9 cellular contexts compared by ENCODE assay signal in the genomic region with DNA sequence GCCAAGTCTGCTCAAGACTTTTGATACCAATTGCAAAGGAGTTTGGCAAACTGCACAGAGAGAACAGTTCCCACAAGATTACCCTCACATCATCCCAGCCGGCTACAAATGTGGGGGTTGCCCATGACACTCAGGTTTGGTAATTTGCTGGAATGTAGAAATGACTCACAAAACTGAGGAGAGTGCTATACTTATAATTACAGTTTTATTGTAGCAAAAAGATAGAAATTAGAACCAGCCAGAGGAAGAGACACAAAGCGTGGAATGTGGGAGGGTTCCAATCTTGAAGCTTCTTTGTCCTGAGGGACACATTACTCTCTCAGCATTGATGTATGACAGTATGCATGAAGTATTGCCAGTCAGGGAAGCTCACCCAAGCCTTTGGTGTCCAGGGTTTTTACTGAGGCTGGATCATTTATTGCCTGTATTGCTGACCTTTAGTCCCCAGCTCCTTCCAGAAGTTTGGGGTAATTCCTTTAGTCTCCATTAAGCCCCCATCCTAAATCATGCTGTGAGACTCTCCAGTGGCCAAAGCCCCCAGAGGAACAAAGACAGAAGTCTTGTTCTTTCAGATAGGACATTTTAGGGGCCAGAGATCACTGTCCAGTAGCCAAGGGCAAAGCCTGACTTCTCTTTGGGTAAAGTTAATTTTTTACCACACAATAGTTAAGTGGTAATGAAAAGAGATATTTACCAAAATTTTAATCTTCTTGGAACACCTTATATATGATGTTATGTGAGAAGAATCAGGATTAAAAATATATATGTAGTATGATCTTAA. TPM values are rescaled to one million over a fixed set of nuclear protein-coding genes. Genes with fewer than 3 reads are reported as not detected.
DNase-seq lines count a peak whose midpoint lies in the region; ATAC-seq and TF ChIP-seq lines count a peak whose summit lies in the region.
"Had no signal": no experiment of that assay in that cellular context is flagged by ENCODE, and none has a peak within 500 bp of the region (broad histone marks: within the 10 kb centered on the region; RNA-seq: fewer than 3 reads in every experiment).

No MANE protein-coding gene starts in this region.

- no peak for DNase-seq in stimulated activated naive CD8-positive, alpha-beta T cell treated with anti-CD3 and anti-CD28 coated beads, Interleukin-15, Interleukin-2, amounts not matched to agents 100 U/mL and 50 U/mL, for 24 hours
- DNase-seq in stimulated activated naive CD8-positive, alpha-beta T cell treated with anti-CD3 and anti-CD28 coated beads, Interleukin-15, amount 100 ng/mL, for 72 hours: no peak
- DNase-seq in amniotic epithelial cell (ENCODE audit: low read depth): peak; percentile 91
- DNase-seq in kidney epithelial cell (ENCODE audit: low read depth): peak; percentile 65
- DNase-seq in NCI-H2081 treated with DMSO at 0.1 percent for 48 hours (lab: John Stamatoyannopoulos, UW): no peak
- DNase-seq in DMS79 (lab: John Stamatoyannopoulos, UW): no peak
- no peak for DNase-seq in NCI-H2081 (lab: John Stamatoyannopoulos, UW)
- DNase-seq: NCI-H1105 had no signal

- no peak overlapping the region for H3K4me3 ChIP-seq in kidney epithelial cell (ENCODE audit: low read depth, low read length)

- H3K27me3 Mint-ChIP-seq in stimulated activated naive CD8-positive, alpha-beta T cell treated with anti-CD3 and anti-CD28 coated beads, Interleukin-15, amount 100 ng/mL, for 72 hours: no peaks in the 10 kb centered on the region

- H3K9me3 Mint-ChIP-seq in stimulated activated naive CD8-positive, alpha-beta T cell treated with anti-CD3 and anti-CD28 coated beads, Interleukin-15, amount 100 ng/mL, for 72 hours: no peaks in the 10 kb centered on the region

- H3K4me1 Mint-ChIP-seq in stimulated activated naive CD8-positive, alpha-beta T cell treated with anti-CD3 and anti-CD28 coated beads, Interleukin-15, amount 100 ng/mL, for 72 hours: peaks cover 25% of the 10 kb centered on the region

- no peak overlapping the region for H3K4me3 Mint-ChIP-seq in stimulated activated naive CD8-positive, alpha-beta T cell treated with anti-CD3 and anti-CD28 coated beads, Interleukin-15, amount 100 ng/mL, for 72 hours

- H3K27me3 ChIP-seq in kidney epithelial cell (ENCODE audit: control insufficient read depth, insufficient read depth, low read length): no peaks in the 10 kb centered on the region

- H3K36me3 ChIP-seq in kidney epithelial cell (ENCODE audit: control insufficient read depth, insufficient read depth, low read length): no peaks in the 10 kb centered on the region

- no peak overlapping the region for H3K27ac Mint-ChIP-seq in stimulated activated naive CD8-positive, alpha-beta T cell treated with anti-CD3 and anti-CD28 coated beads, Interleukin-15, amount 100 ng/mL, for 72 hours

- ATAC-seq in stimulated activated naive CD8-positive, alpha-beta T cell treated with anti-CD3 and anti-CD28 coated beads, Interleukin-15, Interleukin-2, amounts not matched to agents 100 U/mL and 50 U/mL, for 24 hours: peak; percentile 40
- ATAC-seq in stimulated activated naive CD8-positive, alpha-beta T cell treated with anti-CD3 and anti-CD28 coated beads, Interleukin-15, amount 100 ng/mL, for 72 hours: no peak
- no peak for ATAC-seq in GM19035 (IDR thresholded peaks at IDR 0.05; ENCODE audit: unreplicated experiment)

- TF ChIP-seq CTCF in kidney epithelial cell (IDR thresholded peaks at IDR 0.05; ENCODE audit: insufficient read depth, low read length, poor library complexity, severe bottlenecking): no peak

RNA-seq across cellular contexts. Expression of a gene that starts 9.9 kb away (rescaled TPM):
- total RNA-seq in kidney epithelial cell: 20.9 and 21.0 TPM in 2 replicates

RNA-seq across cellular contexts. Expression of a gene that starts 57.6 kb away (rescaled TPM):
- 127 and 129 TPM in 2 replicates for total RNA-seq in kidney epithelial cell

Comparison
In these comparisons a context has a peak if more than half of its experiments do, and no peak if none do; other contexts are left out.
1. DNase-seq: peak in amniotic epithelial cell (single experiment) and kidney epithelial cell (single experiment); none in stimulated activated naive CD8-positive, alpha-beta T cell treated with anti-CD3 and anti-CD28 coated beads, Interleukin-15, Interleukin-2, amounts not matched to agents 100 U/mL and 50 U/mL, for 24 hours (single experiment), stimulated activated naive CD8-positive, alpha-beta T cell treated with anti-CD3 and anti-CD28 coated beads, Interleukin-15, amount 100 ng/mL, for 72 hours (0 of 2), NCI-H2081 treated with DMSO at 0.1 percent for 48 hours (single experiment), DMS79 (single experiment) and NCI-H2081 (0 of 2).